In genomic region chr5:32709789-32710334, GRCh38 we compare ENCODE assay signal across 8 cellular contexts. TPM values are rescaled to one million over a fixed set of nuclear protein-coding genes. Genes with fewer than 3 reads are reported as not detected.
DNase-seq lines count a peak whose midpoint lies in the region; ATAC-seq and TF ChIP-seq lines count a peak whose summit lies in the region.

No MANE protein-coding gene starts in this region.

- H3K4me2 ChIP-seq in KMS-11 = peak overlapping the region; percentile 83

- in situ Hi-C loops in gastrocnemius medialis (cut with MboI; ENCODE audit: low sequenced_read_pairs in 4 of 4) = no loop called here

- no peaks in the 10 kb centered on the region for H3K4me1 ChIP-seq in KMS-11 (ENCODE audit: low read depth, poor library complexity, severe bottlenecking)
- peaks cover 3 to 18% of the 10 kb centered on the region in 2 donors for H3K4me1 ChIP-seq in breast epithelium
- H3K4me1 ChIP-seq in gastrocnemius medialis = peaks cover 0 to 30% of the 10 kb centered on the region in 2 donors

- TF ChIP-seq POLR2A in breast epithelium (IDR thresholded peaks at IDR 0.05) = no peak
- no peak for TF ChIP-seq POLR2A in gastrocnemius medialis (IDR thresholded peaks at IDR 0.05)

- H3K36me3 ChIP-seq in KMS-11 (ENCODE audit: insufficient read depth) (no peaks in the 10 kb centered on the region), SK-N-MC (ENCODE audit: insufficient read depth, low read length) (no peaks in the 10 kb centered on the region), breast epithelium (no peaks in the 10 kb centered on the region), gastrocnemius medialis (no peaks in the 10 kb centered on the region)

- H2AFZ ChIP-seq in KMS-11 (ENCODE audit: low read depth) = peak overlapping the region; percentile 99

- H3K9me3 ChIP-seq in SK-N-MC (ENCODE audit: low read depth, low read length) (no peaks in the 10 kb centered on the region), breast epithelium (no peaks in the 10 kb centered on the region), gastrocnemius medialis (no peaks in the 10 kb centered on the region)

- H3K4me3 ChIP-seq in KMS-11 (IDR thresholded peaks at IDR 0.05; ENCODE audit: insufficient read depth, low read depth, low read length) = peak overlapping the region; percentile 51
- peak overlapping the region; percentile 87 for H3K4me3 ChIP-seq in SK-N-MC
- peak overlapping the region; percentile 56 to 86 (median 58) for H3K4me3 ChIP-seq in breast epithelium
- peak overlapping the region; percentile 54 to 66 (median 63) for H3K4me3 ChIP-seq in gastrocnemius medialis

- no peaks in the 10 kb centered on the region for H3K27me3 ChIP-seq in KMS-11 (ENCODE audit: insufficient read depth, low read depth)
- peaks cover 0 to 33% of the 10 kb centered on the region in 2 donors for H3K27me3 ChIP-seq in breast epithelium
- H3K27me3 ChIP-seq in gastrocnemius medialis = peaks cover 13 to 32% (median 19%) of the 10 kb centered on the region in 3 donors

- intact Hi-C loops in breast epithelium (cut with DNase I; ENCODE audit: low total_unique reads) (loop anchor here (5.0 kb wide), 1 partner anchor 208 kb away; no protein-coding TSS in a partner anchor), gastrocnemius medialis (cut with DNase I; ENCODE audit: low total_unique reads) (loop anchor here (1.0 to 5.0 kb wide), 5 partner anchors 62 to 592 kb away; no protein-coding TSS in a partner anchor)

- H3K9ac ChIP-seq in KMS-11 = peak overlapping the region; percentile 16; the same call in 1 of the 2 replicates
- no peak overlapping the region for H3K9ac ChIP-seq in SK-N-MC (ENCODE audit: insufficient read length)

- peak; percentile 91 for TF ChIP-seq CTCF in C4-2B (conservative IDR thresholded peaks at IDR 0.05)
- TF ChIP-seq CTCF in KMS-11 (conservative IDR thresholded peaks at IDR 0.05; ENCODE audit: low read depth, low read length) = peak; percentile 69; the same call in 1 of the 2 replicates
- peak; percentile 34 to 50 (median 40) for TF ChIP-seq CTCF in breast epithelium (IDR thresholded peaks at IDR 0.05)
- peak in 3 of 5 experiments; percentile 26 to 59 (median 27) for TF ChIP-seq CTCF in gastrocnemius medialis (IDR thresholded peaks at IDR 0.05 in 4 of 5, conservative IDR thresholded peaks at IDR 0.05 in 1 of 5)

- H3K27ac ChIP-seq in C4-2B (peak overlapping the region; percentile 50), KMS-11 (no peak overlapping the region), SK-N-MC (no peak overlapping the region), breast epithelium (peak overlapping the region in 1 of 2 donors; percentile 21), gastrocnemius medialis (peak overlapping the region; percentile 9 to 52 (median 29))

- peak; percentile 70 for ATAC-seq in GM19351 (IDR thresholded peaks at IDR 0.05; ENCODE audit: unreplicated experiment)
- peak; percentile 33 to 42 for ATAC-seq in gastrocnemius medialis
- ATAC-seq in GM18520 (IDR thresholded peaks at IDR 0.05; ENCODE audit: unreplicated experiment) = no peak

- no peaks in the 10 kb centered on the region for H4K20me1 ChIP-seq in KMS-11 (ENCODE audit: insufficient read depth)

- H3K79me2 ChIP-seq in KMS-11 (ENCODE audit: insufficient read depth, low read depth) = no peaks in the 10 kb centered on the region

- DNase-seq in SK-N-MC (ENCODE audit: low read depth, low spot score) = no peak
- DNase-seq in breast epithelium (ENCODE audit: low spot score in 2 of 2) = no peak
- DNase-seq in iPS-NIHi7 (ENCODE audit: extremely low spot score) = peak; percentile 69
- no peak for DNase-seq in gastrocnemius medialis

RNA-seq across cellular contexts. Expression of gene NPR3, which starts 1.3 kb away (rescaled TPM):
- total RNA-seq in breast epithelium = 10 to 100 TPM in 1 of 3 donors, 1 to 10 TPM in 2; 1.9 to 44.2 (median 2.0) TPM
- total RNA-seq in gastrocnemius medialis = 1 to 10 TPM in 3 of 4 donors, under 1 TPM in 1; 0.51 to 4.9 (median 1.3) TPM

Comparison
In these comparisons a context has a peak if more than half of its experiments do, and no peak if none do; other contexts are left out.
1. H3K27ac ChIP-seq: peak in C4-2B (single experiment) and gastrocnemius medialis (4 of 4); none in KMS-11 (single experiment) and SK-N-MC (single experiment).
2. CTCF ChIP-seq: peak in every context shown above with its lines; median percentile 91 in C4-2B; 69 in KMS-11; 40 in breast epithelium; 27 in gastrocnemius medialis.
3. Peak in every context shown above with its lines, with median percentiles within 50 percentile points of each other: H3K4me3 ChIP-seq.